Comparison of ENCODE assay signal across 8 cellular contexts in genomic region chr13:18211752-18212560, GRCh38.
DNase-seq lines count a peak whose midpoint lies in the region; ATAC-seq, FAIRE-seq and TF ChIP-seq lines count a peak whose summit lies in the region.
"Not testable (repeated sequence)": the region's sequence is repeated elsewhere in the genome, so short reads cannot be mapped to it uniquely, and the experiment has no call there.

No MANE protein-coding gene starts in this region.

- TF ChIP-seq CTCF in CD4-positive, alpha-beta T cell (IDR thresholded peaks at IDR 0.05); endothelial cell (IDR thresholded peaks at IDR 0.05; ENCODE audit: unreplicated experiment); lower lobe of right lung (IDR thresholded peaks at IDR 0.05): not testable (repeated sequence)

- CTCF ChIA-PET in CD4-positive, alpha-beta T cell (lab: Charles Lee); activated CD4-positive, alpha-beta T cell treated with anti-CD3 and anti-CD28 coated beads, Interleukin-2, amount 10 ng/mL, durations not matched to agents 7 days and 5 days (lab: Charles Lee): not testable (repeated sequence)

- H3K36me3 ChIP-seq in lower lobe of right lung; small intestine (ENCODE audit: control insufficient read depth in 2 of 2, insufficient read depth in 2 of 2, low read length in 2 of 2): not testable (repeated sequence)

- H3K36me3 Mint-ChIP-seq in CD4-positive, alpha-beta T cell (ENCODE audit: low read depth); activated CD4-positive, alpha-beta T cell treated with anti-CD3 and anti-CD28 coated beads, Interleukin-2, amount 10 ng/mL, durations not matched to agents 7 days and 5 days (ENCODE audit: low read depth); endothelial cell (ENCODE audit: low read depth, unreplicated experiment): not testable (repeated sequence)

- not testable (repeated sequence) for FAIRE-seq in small intestine (lab: Jason Lieb, UNC)

- POLR2A ChIA-PET in CD4-positive, alpha-beta T cell (lab: Charles Lee); activated CD4-positive, alpha-beta T cell treated with anti-CD3 and anti-CD28 coated beads, Interleukin-2, amount 10 ng/mL, durations not matched to agents 7 days and 5 days (lab: Charles Lee): not testable (repeated sequence)

- H3K27me3 Mint-ChIP-seq in CD4-positive, alpha-beta T cell; activated CD4-positive, alpha-beta T cell treated with anti-CD3 and anti-CD28 coated beads, Interleukin-2, amount 10 ng/mL, durations not matched to agents 7 days and 5 days; endothelial cell (ENCODE audit: unreplicated experiment): not testable (repeated sequence)

- not testable (repeated sequence) for H3K4me3 Mint-ChIP-seq in CD4-positive, alpha-beta T cell; activated CD4-positive, alpha-beta T cell treated with anti-CD3 and anti-CD28 coated beads, Interleukin-2, amount 10 ng/mL, durations not matched to agents 7 days and 5 days
- H3K4me3 Mint-ChIP-seq in endothelial cell (ENCODE audit: unreplicated experiment) = peak overlapping the region; percentile 1

- H3K4me3 ChIP-seq in lower lobe of right lung; small intestine (ENCODE audit: low read depth in 1 of 2, low read length in 2 of 2): not testable (repeated sequence)

- not testable (repeated sequence) for H3K27ac ChIP-seq in CD4-positive, alpha-beta T cell (ENCODE audit: low read depth, low read length); lower lobe of right lung; small intestine (ENCODE audit: low read depth in 1 of 2, low read length in 1 of 2)

- WGBS in small intestine, 3 donors = 74 to 79% (median 75%) methylated on average over 5 of the region's 5 CpGs

- ATAC-seq in CD4-positive, alpha-beta T cell (ENCODE audit: poor library complexity) = peak; percentile 55
- peak; percentile 59 for ATAC-seq in GM19463 (IDR thresholded peaks at IDR 0.05; ENCODE audit: unreplicated experiment)
- peak; percentile 71 for ATAC-seq in HG02852 (IDR thresholded peaks at IDR 0.05; ENCODE audit: unreplicated experiment)
- ATAC-seq in HG03565 (IDR thresholded peaks at IDR 0.05; ENCODE audit: unreplicated experiment) = peak; percentile 88
- ATAC-seq in lower lobe of right lung = peak; percentile 87 to 97

- H3K27ac Mint-ChIP-seq in CD4-positive, alpha-beta T cell; activated CD4-positive, alpha-beta T cell treated with anti-CD3 and anti-CD28 coated beads, Interleukin-2, amount 10 ng/mL, durations not matched to agents 7 days and 5 days: not testable (repeated sequence)
- peak overlapping the region; percentile 0 for H3K27ac Mint-ChIP-seq in endothelial cell (ENCODE audit: unreplicated experiment)

- H3K9me3 ChIP-seq in CD4-positive, alpha-beta T cell (ENCODE audit: control insufficient read depth, low read length); lower lobe of right lung; small intestine (ENCODE audit: control insufficient read depth, low read depth): not testable (repeated sequence)

- not testable (repeated sequence) for H3K4me1 Mint-ChIP-seq in CD4-positive, alpha-beta T cell (ENCODE audit: low read depth); activated CD4-positive, alpha-beta T cell treated with anti-CD3 and anti-CD28 coated beads, Interleukin-2, amount 10 ng/mL, durations not matched to agents 7 days and 5 days; endothelial cell (ENCODE audit: unreplicated experiment)

- H3K27me3 ChIP-seq in CD4-positive, alpha-beta T cell (ENCODE audit: control insufficient read depth, insufficient read depth, low read length); lower lobe of right lung (ENCODE audit: low read depth); small intestine (ENCODE audit: control insufficient read depth in 2 of 2, insufficient read depth in 2 of 2, low read length in 2 of 2): not testable (repeated sequence)

- peak in 1 of 10 experiments; percentile 18 for DNase-seq in CD4-positive, alpha-beta T cell
- DNase-seq in activated CD4-positive, alpha-beta T cell treated with anti-CD3 and anti-CD28 coated beads, Interleukin-2, amount 10 ng/mL, durations not matched to agents 7 days and 5 days = peak; percentile 35
- not testable (repeated sequence) for DNase-seq in endothelial cell (ENCODE audit: low spot score)
- peak; percentile 69 for DNase-seq in lower lobe of right lung
- DNase-seq in small intestine = peak; percentile 26

- not testable (repeated sequence) for H3K9me3 Mint-ChIP-seq in CD4-positive, alpha-beta T cell; activated CD4-positive, alpha-beta T cell treated with anti-CD3 and anti-CD28 coated beads, Interleukin-2, amount 10 ng/mL, durations not matched to agents 7 days and 5 days
- H3K9me3 Mint-ChIP-seq in endothelial cell (ENCODE audit: unreplicated experiment) = peaks cover 10% of the 10 kb centered on the region

- intact Hi-C loops in CD4-positive, alpha-beta T cell (cut with DNase I, micrococcal nuclease); lower lobe of right lung (cut with DNase I): not testable (repeated sequence)

- not testable (repeated sequence) for H3K4me1 ChIP-seq in lower lobe of right lung; small intestine (ENCODE audit: control insufficient read depth in 2 of 2, insufficient read depth in 1 of 2, low read depth in 1 of 2, low read length in 1 of 2)
